In genomic region chr2:128640166-128640846, GRCh38 we compare ENCODE assay signal across 24 cellular contexts.
DNase-seq lines count a peak whose midpoint lies in the region; ATAC-seq, FAIRE-seq and TF ChIP-seq lines count a peak whose summit lies in the region.
"Had no signal": no experiment of that assay in that cellular context is flagged by ENCODE, and none has a peak within 500 bp of the region (broad histone marks: within the 10 kb centered on the region; RNA-seq: fewer than 3 reads in every experiment).

No MANE protein-coding gene starts in this region.

- WGBS in stomach, 5 donors: 86 to 93% (median 91%) methylated on average over 3 to 4 of the region's 4 CpGs

- intact Hi-C loops in stomach (cut with DNase I; ENCODE audit: low total_unique reads): no loop called here

- ATAC-seq in activated CD8-positive, alpha-beta memory T cell treated with anti-CD3 and anti-CD28 coated beads, Interleukin-2, amount 10 ng/mL, durations not matched to agents 7 days and 5 days: no peak
- ATAC-seq in GM21786 (IDR thresholded peaks at IDR 0.05; ENCODE audit: unreplicated experiment): no peak
- ATAC-seq: activated T-cell treated with anti-CD3 and anti-CD28 coated beads, Interleukin-2, amount 50 U/mL, for 72 hours; effector memory CD8-positive, alpha-beta T cell; foreskin keratinocyte; left lung; PC-3 had no signal

- H3K4me3 Mint-ChIP-seq in T-helper 2 cell treated with Interferon-gamma antibody and Interleukin-4, amounts not matched to agents 5 μg/mL and 100 μg/mL, for 36 hours: no peak overlapping the region
- H3K4me3 Mint-ChIP-seq in activated CD8-positive, alpha-beta memory T cell treated with anti-CD3 and anti-CD28 coated beads, Interleukin-2, amount 10 ng/mL, durations not matched to agents 7 days and 5 days: no peak overlapping the region
- H3K4me3 Mint-ChIP-seq: activated T-cell treated with anti-CD3 and anti-CD28 coated beads, Interleukin-2, amount 50 U/mL, for 72 hours; effector memory CD8-positive, alpha-beta T cell had no signal

- H3K4me1 Mint-ChIP-seq in T-helper 2 cell treated with Interferon-gamma antibody and Interleukin-4, amounts not matched to agents 5 μg/mL and 100 μg/mL, for 36 hours (ENCODE audit: low read depth): peaks cover 2% of the 10 kb centered on the region
- H3K4me1 Mint-ChIP-seq in activated CD8-positive, alpha-beta memory T cell treated with anti-CD3 and anti-CD28 coated beads, Interleukin-2, amount 10 ng/mL, durations not matched to agents 7 days and 5 days: no peaks in the 10 kb centered on the region

- no peak for TF ChIP-seq EP300 in stomach (IDR thresholded peaks at IDR 0.05)

- no peaks in the 10 kb centered on the region for H3K27me3 ChIP-seq in stomach
- H3K27me3 ChIP-seq: foreskin keratinocyte, left lung had no signal

- H3K4me3 ChIP-seq in fibroblast of villous mesenchyme (ENCODE audit: low read depth, low read length) (no peak overlapping the region), stomach (no peak overlapping the region)
- H3K4me3 ChIP-seq: cardiac muscle cell, HAP-1, left lung, thoracic aorta had no signal

- no peak for FAIRE-seq in GM19239 (lab: Jason Lieb, UNC)
- FAIRE-seq: small intestine had no signal

- no peak overlapping the region for H3K27ac Mint-ChIP-seq in T-helper 2 cell treated with Interferon-gamma antibody and Interleukin-4, amounts not matched to agents 5 μg/mL and 100 μg/mL, for 36 hours
- H3K27ac Mint-ChIP-seq in activated CD8-positive, alpha-beta memory T cell treated with anti-CD3 and anti-CD28 coated beads, Interleukin-2, amount 10 ng/mL, durations not matched to agents 7 days and 5 days: no peak overlapping the region
- H3K27ac Mint-ChIP-seq: activated T-cell treated with anti-CD3 and anti-CD28 coated beads, Interleukin-2, amount 50 U/mL, for 72 hours; effector memory CD8-positive, alpha-beta T cell had no signal

- H3K4me1 ChIP-seq in stomach: no peaks in the 10 kb centered on the region
- H3K4me1 ChIP-seq: foreskin keratinocyte, HAP-1 had no signal

- H3K9me3 ChIP-seq in stomach: no peaks in the 10 kb centered on the region
- H3K9me3 ChIP-seq: HAP-1, left lung, thoracic aorta had no signal

- CTCF ChIA-PET in activated CD8-positive, alpha-beta memory T cell treated with anti-CD3 and anti-CD28 coated beads, Interleukin-2, amount 10 ng/mL, durations not matched to agents 7 days and 5 days (lab: Charles Lee): no interaction called here

- peaks cover 28% of the 10 kb centered on the region for H3K27me3 Mint-ChIP-seq in T-helper 2 cell treated with Interferon-gamma antibody and Interleukin-4, amounts not matched to agents 5 μg/mL and 100 μg/mL, for 36 hours (ENCODE audit: low read depth)
- peaks cover 12% of the 10 kb centered on the region for H3K27me3 Mint-ChIP-seq in activated CD8-positive, alpha-beta memory T cell treated with anti-CD3 and anti-CD28 coated beads, Interleukin-2, amount 10 ng/mL, durations not matched to agents 7 days and 5 days

- TF ChIP-seq CTCF in fibroblast of villous mesenchyme (IDR thresholded peaks at IDR 0.05; ENCODE audit: insufficient read depth, low read depth, low read length): peak; percentile 14
- TF ChIP-seq CTCF in stomach (IDR thresholded peaks at IDR 0.05): no peak
- TF ChIP-seq CTCF in GM10266 (IDR thresholded peaks at IDR 0.05; ENCODE audit: control insufficient read depth, insufficient read depth, low read depth, missing control alignments): no peak

- no peak overlapping the region for H3K27ac ChIP-seq in stomach
- H3K27ac ChIP-seq: 22Rv1, cardiac muscle cell, foreskin keratinocyte, left lung, thoracic aorta had no signal

- H3K9me3 Mint-ChIP-seq in T-helper 2 cell treated with Interferon-gamma antibody and Interleukin-4, amounts not matched to agents 5 μg/mL and 100 μg/mL, for 36 hours: no peaks in the 10 kb centered on the region
- no peaks in the 10 kb centered on the region for H3K9me3 Mint-ChIP-seq in activated CD8-positive, alpha-beta memory T cell treated with anti-CD3 and anti-CD28 coated beads, Interleukin-2, amount 10 ng/mL, durations not matched to agents 7 days and 5 days (ENCODE audit: low read depth)
- H3K9me3 Mint-ChIP-seq: activated T-cell treated with anti-CD3 and anti-CD28 coated beads, Interleukin-2, amount 50 U/mL, for 72 hours; effector memory CD8-positive, alpha-beta T cell had no signal

- no peak for TF ChIP-seq POLR2A in stomach (IDR thresholded peaks at IDR 0.05)

- no peaks in the 10 kb centered on the region for H3K36me3 Mint-ChIP-seq in T-helper 2 cell treated with Interferon-gamma antibody and Interleukin-4, amounts not matched to agents 5 μg/mL and 100 μg/mL, for 36 hours (ENCODE audit: low read depth)
- H3K36me3 Mint-ChIP-seq in activated CD8-positive, alpha-beta memory T cell treated with anti-CD3 and anti-CD28 coated beads, Interleukin-2, amount 10 ng/mL, durations not matched to agents 7 days and 5 days: no peaks in the 10 kb centered on the region

- H3K36me3 ChIP-seq in stomach: no peaks in the 10 kb centered on the region
- H3K36me3 ChIP-seq: cardiac muscle cell, HAP-1, left lung, thoracic aorta had no signal

- DNase-seq in T-helper 2 cell treated with Interferon-gamma antibody and Interleukin-4, amounts not matched to agents 5 μg/mL and 100 μg/mL, for 36 hours (ENCODE audit: low spot score): peak; percentile 0
- DNase-seq in T-helper 2 cell: no peak
- DNase-seq in activated CD8-positive, alpha-beta memory T cell treated with anti-CD3 and anti-CD28 coated beads, Interleukin-2, amount 10 ng/mL, durations not matched to agents 7 days and 5 days: peak; percentile 4
- DNase-seq in fibroblast of villous mesenchyme (ENCODE audit: low read depth): no peak
- peak; percentile 9 for DNase-seq in stomach
- no peak for DNase-seq in GM19239 (ENCODE audit: insufficient read length, low spot score)
- no peak for DNase-seq in GM10266 (ENCODE audit: extremely low spot score)
- DNase-seq: activated CD4-positive, alpha-beta T cell treated with anti-CD3 and anti-CD28 coated beads for 4 hours; activated T-cell treated with anti-CD3 and anti-CD28 coated beads, Interleukin-2, amount 50 U/mL, for 72 hours; effector memory CD8-positive, alpha-beta T cell; foreskin keratinocyte; Kasumi-1; NCI-H2171 treated with DMSO at 0.1 percent for 48 hours; NCI-H82; PC-3; small intestine; stimulated activated CD4-positive, alpha-beta T cell treated with anti-CD3 and anti-CD28 coated beads, Interleukin-4, amount 100 ng/mL, for 4 hours; stimulated activated CD8-positive, alpha-beta memory T cell treated with anti-CD3 and anti-CD28 coated beads, Interleukin-4, amount 100 ng/mL, for 48 hours had no signal

Comparison
In these comparisons a context has a peak if more than half of its experiments do, and no peak if none do; other contexts are left out.
1. DNase-seq: peak in T-helper 2 cell treated with Interferon-gamma antibody and Interleukin-4, amounts not matched to agents 5 μg/mL and 100 μg/mL, for 36 hours (single experiment), activated CD8-positive, alpha-beta memory T cell treated with anti-CD3 and anti-CD28 coated beads, Interleukin-2, amount 10 ng/mL, durations not matched to agents 7 days and 5 days (single experiment) and stomach (single experiment); none in T-helper 2 cell (0 of 5), fibroblast of villous mesenchyme (single experiment), GM19239 (single experiment) and GM10266 (single experiment).